In the genomic region with DNA sequence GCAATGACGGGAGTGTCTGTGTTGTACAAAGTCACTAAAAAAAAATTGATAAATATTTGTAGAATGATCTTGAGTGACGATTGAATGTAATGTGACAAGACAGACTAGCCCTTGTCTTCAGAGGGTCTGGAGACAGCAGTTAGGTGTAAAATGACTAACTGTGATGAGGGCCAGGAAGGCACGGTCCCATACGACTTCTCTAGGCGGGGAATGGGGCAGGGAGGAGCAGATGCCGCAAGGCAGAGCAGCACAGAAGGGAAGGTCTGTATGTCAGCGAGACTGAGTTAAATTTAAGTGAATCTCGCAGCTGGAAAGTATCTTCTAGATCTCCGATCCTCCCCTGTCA, we compare ENCODE assay signal across 8 cellular contexts. TPM values are rescaled to one million over a fixed set of nuclear protein-coding genes. Genes with fewer than 3 reads are reported as not detected.
DNase-seq lines count a peak whose midpoint lies in the region; ATAC-seq and TF ChIP-seq lines count a peak whose summit lies in the region.

No MANE protein-coding gene starts in this region.

- H3K27ac ChIP-seq in coronary artery (peak overlapping the region in 1 of 2 donors; percentile 42), mucosa of rectum (ENCODE audit: low read depth in 2 of 2, low read length in 2 of 2) (peak overlapping the region in 1 of 2 donors; percentile 41)

- TF ChIP-seq CTCF in GM10266 (IDR thresholded peaks at IDR 0.05; ENCODE audit: control insufficient read depth, insufficient read depth, low read depth, missing control alignments) (no peak), coronary artery (IDR thresholded peaks at IDR 0.05) (no peak)

- H3K4me3 ChIP-seq in Jurkat, Clone E6-1 (ENCODE audit: low read length), result peak overlapping the region; percentile 94
- H3K4me3 ChIP-seq in coronary artery (peak overlapping the region; percentile 80), mucosa of rectum (ENCODE audit: low read length in 2 of 2) (peak overlapping the region; percentile 94 to 95)

- H3K4me1 ChIP-seq in mucosa of rectum (ENCODE audit: control insufficient read depth in 2 of 2, insufficient read depth in 2 of 2, low read length in 2 of 2), result peaks cover 4% of the 10 kb centered on the region in 2 donors

- H3K9ac ChIP-seq in mucosa of rectum (ENCODE audit: low read depth in 1 of 2, low read length in 2 of 2), result peak overlapping the region; percentile 82 to 84

- H3K36me3 ChIP-seq in mucosa of rectum (ENCODE audit: control insufficient read depth in 2 of 2, insufficient read depth in 2 of 2, low read length in 2 of 2), result no peaks in the 10 kb centered on the region

- peak; percentile 19 for DNase-seq in GM10266 (ENCODE audit: extremely low spot score)
- DNase-seq in Jurkat, Clone E6-1 (ENCODE audit: low read depth, low spot score), result peak; percentile 8
- no peak for DNase-seq in coronary artery (ENCODE audit: low spot score)
- DNase-seq in AG08395 (ENCODE audit: low spot score), result no peak
- DNase-seq in NCI-H2227 treated with DMSO at 0.1 percent for 48 hours (lab: John Stamatoyannopoulos, UW), result no peak
- no peak for DNase-seq in activated gamma-delta T cell treated with Interleukin-2 at 50 U/mL for 16 hours

- no peaks in the 10 kb centered on the region for H3K9me3 ChIP-seq in mucosa of rectum (ENCODE audit: control insufficient read depth in 2 of 2, low read length in 2 of 2)

- no peaks in the 10 kb centered on the region for H3K27me3 ChIP-seq in mucosa of rectum (ENCODE audit: control insufficient read depth in 2 of 2, insufficient read depth in 2 of 2, low read length in 2 of 2)

- ATAC-seq in GM21723 (IDR thresholded peaks at IDR 0.05; ENCODE audit: unreplicated experiment), result peak; percentile 55

RNA-seq across cellular contexts. Expression of a gene that starts 0.4 kb away (rescaled TPM):
- 19.5 TPM for polyA plus RNA-seq in Jurkat, Clone E6-1 (2012; ENCODE audit: insufficient read depth, insufficient read length)

Comparison
In these comparisons a context has a peak if more than half of its experiments do, and no peak if none do; other contexts are left out.
1. DNase-seq: peak in GM10266 (single experiment) and Jurkat, Clone E6-1 (single experiment); none in coronary artery (single experiment), AG08395 (single experiment), NCI-H2227 treated with DMSO at 0.1 percent for 48 hours (single experiment) and activated gamma-delta T cell treated with Interleukin-2 at 50 U/mL for 16 hours (single experiment).
2. Peak in every context shown above with its lines, with median percentiles within 50 percentile points of each other: H3K4me3 ChIP-seq.